Comparison of ENCODE assay signal across 1 cellular context in the genomic region with DNA sequence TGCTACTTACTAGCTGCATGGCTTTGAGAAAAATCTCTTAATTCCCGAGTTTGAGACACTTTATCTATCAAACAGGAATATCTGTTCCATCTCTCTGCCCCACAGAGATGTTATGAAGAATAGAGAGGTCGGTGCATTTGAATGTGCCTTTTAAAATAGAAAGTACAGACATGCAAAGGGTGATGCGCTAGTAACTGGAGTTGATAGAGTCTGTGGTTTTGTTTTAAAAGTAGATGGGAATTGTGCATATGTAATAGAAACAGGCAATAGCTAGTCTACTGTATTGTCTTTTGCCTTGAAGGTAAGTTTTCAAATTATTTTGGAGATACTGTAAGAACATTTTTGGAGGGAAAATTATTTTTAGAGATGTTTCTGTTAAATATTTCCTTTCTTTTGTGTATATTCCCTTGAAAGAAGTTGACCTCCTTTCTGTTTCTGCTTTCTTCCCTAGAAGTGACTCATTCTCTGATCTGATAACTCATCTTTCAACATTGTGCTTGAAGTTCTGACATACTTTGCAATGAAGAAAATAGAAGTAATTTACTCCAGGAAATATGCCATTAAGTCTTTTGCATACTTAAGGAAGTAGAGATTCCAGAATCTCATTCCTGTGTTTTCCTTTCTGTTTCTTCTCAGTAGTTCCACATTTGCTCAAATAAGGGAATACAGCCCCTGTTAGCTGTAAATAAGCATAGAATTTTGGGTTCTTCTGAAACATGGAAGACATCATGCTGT.
TF ChIP-seq lines count a peak whose summit lies in the region.

No MANE protein-coding gene starts in this region.

TF ChIP-seq in PFSK-1, 5 proteins besides CTCF, POLR2A, EP300 and RAD21 (continued from another document):
- no peak for TF ChIP-seq POLR2AphosphoS5 (IDR thresholded peaks at IDR 0.05; ENCODE audit: low read depth, low read length)
- no peak for TF ChIP-seq FOXP2 (optimal IDR thresholded peaks at IDR 0.05; ENCODE audit: borderline replicate concordance, extremely low read depth, extremely low read length, insufficient read depth)
TF ChIP-seq in PFSK-1: peak in this region for 1.
